Comparison of ENCODE assay signal across 1 cellular context in the genomic region with DNA sequence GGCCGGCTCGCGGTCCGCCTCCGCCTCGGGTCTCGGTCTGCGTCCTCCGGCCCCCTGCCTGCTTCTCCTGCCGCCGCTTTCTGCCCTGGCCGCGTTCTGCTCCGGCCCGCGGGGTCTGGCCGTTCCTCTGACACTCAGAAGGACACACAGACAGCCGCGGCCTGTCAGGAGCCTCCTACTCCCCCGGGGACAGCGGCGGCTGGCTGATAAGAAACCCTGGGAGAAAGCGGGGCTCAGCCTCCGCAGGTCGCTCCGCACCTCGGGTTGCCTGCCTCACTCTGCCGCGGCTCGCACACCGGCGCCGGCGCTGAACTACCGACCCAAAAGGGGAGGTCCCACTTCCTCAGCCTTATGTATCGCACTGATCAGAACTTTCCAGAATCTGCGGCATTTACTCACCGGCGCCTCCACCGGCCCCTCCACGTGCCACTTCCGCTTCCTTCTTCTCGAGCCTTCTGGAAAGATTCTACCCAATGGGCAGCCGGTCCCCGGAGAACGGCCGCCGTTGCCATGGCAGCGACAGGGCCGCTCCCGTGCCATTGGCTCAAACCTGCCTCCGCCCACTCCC.
TF ChIP-seq lines count a peak whose summit lies in the region.

A gene (minus strand): TSS at position 322 of the 568 bp plus-strand sequence. CDS start 322 bp downstream, outside the sequence.

TF ChIP-seq in GM23338, 12 proteins besides CTCF, POLR2A, EP300 and RAD21 (continued from another document):
- TF ChIP-seq, protein P1, sequence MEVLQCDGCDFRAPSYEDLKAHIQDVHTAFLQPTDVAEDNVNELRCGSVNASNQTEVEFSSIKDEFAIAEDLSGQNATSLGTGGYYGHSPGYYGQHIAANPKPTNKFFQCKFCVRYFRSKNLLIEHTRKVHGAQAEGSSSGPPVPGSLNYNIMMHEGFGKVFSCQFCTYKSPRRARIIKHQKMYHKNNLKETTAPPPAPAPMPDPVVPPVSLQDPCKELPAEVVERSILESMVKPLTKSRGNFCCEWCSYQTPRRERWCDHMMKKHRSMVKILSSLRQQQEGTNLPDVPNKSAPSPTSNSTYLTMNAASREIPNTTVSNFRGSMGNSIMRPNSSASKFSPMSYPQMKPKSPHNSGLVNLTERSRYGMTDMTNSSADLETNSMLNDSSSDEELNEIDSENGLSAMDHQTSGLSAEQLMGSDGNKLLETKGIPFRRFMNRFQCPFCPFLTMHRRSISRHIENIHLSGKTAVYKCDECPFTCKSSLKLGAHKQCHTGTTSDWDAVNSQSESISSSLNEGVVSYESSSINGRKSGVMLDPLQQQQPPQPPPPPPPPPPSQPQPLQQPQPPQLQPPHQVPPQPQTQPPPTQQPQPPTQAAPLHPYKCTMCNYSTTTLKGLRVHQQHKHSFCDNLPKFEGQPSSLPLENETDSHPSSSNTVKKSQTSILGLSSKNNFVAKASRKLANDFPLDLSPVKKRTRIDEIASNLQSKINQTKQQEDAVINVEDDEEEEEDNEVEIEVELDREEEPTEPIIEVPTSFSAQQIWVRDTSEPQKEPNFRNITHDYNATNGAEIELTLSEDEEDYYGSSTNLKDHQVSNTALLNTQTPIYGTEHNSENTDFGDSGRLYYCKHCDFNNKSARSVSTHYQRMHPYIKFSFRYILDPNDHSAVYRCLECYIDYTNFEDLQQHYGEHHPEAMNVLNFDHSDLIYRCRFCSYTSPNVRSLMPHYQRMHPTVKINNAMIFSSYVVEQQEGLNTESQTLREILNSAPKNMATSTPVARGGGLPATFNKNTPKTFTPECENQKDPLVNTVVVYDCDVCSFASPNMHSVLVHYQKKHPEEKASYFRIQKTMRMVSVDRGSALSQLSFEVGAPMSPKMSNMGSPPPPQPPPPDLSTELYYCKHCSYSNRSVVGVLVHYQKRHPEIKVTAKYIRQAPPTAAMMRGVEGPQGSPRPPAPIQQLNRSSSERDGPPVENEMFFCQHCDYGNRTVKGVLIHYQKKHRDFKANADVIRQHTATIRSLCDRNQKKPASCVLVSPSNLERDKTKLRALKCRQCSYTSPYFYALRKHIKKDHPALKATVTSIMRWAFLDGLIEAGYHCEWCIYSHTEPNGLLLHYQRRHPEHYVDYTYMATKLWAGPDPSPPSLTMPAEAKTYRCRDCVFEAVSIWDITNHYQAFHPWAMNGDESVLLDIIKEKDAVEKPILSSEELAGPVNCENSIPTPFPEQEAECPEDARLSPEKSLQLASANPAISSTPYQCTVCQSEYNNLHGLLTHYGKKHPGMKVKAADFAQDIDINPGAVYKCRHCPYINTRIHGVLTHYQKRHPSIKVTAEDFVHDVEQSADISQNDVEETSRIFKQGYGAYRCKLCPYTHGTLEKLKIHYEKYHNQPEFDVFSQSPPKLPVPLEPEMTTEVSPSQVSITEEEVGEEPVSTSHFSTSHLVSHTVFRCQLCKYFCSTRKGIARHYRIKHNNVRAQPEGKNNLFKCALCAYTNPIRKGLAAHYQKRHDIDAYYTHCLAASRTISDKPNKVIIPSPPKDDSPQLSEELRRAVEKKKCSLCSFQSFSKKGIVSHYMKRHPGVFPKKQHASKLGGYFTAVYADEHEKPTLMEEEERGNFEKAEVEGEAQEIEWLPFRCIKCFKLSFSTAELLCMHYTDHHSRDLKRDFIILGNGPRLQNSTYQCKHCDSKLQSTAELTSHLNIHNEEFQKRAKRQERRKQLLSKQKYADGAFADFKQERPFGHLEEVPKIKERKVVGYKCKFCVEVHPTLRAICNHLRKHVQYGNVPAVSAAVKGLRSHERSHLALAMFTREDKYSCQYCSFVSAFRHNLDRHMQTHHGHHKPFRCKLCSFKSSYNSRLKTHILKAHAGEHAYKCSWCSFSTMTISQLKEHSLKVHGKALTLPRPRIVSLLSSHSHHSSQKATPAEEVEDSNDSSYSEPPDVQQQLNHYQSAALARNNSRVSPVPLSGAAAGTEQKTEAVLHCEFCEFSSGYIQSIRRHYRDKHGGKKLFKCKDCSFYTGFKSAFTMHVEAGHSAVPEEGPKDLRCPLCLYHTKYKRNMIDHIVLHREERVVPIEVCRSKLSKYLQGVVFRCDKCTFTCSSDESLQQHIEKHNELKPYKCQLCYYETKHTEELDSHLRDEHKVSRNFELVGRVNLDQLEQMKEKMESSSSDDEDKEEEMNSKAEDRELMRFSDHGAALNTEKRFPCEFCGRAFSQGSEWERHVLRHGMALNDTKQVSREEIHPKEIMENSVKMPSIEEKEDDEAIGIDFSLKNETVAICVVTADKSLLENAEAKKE (CRISPR knock-in tag; IDR thresholded peaks at IDR 0.05), result no peak
- no peak for TF ChIP-seq JUNB (IDR thresholded peaks at IDR 0.05; ENCODE audit: unreplicated experiment)
